Comparison of ENCODE assay signal across 14 cellular contexts in genomic region chr3:130838898-130839572, GRCh38. TPM values are rescaled to one million over a fixed set of nuclear protein-coding genes. Genes with fewer than 3 reads are reported as not detected.
DNase-seq lines count a peak whose midpoint lies in the region; ATAC-seq, FAIRE-seq and TF ChIP-seq lines count a peak whose summit lies in the region.
"Had no signal": no experiment of that assay in that cellular context is flagged by ENCODE, and none has a peak within 500 bp of the region (broad histone marks: within the 10 kb centered on the region; RNA-seq: fewer than 3 reads in every experiment).

No MANE protein-coding gene starts in this region.

- DNase-seq in GM12892 (ENCODE audit: insufficient read length) (no peak), NOMO-1 treated with dmso at 0.1 percent for 144 hours (lab: John Stamatoyannopoulos, UW; ENCODE audit: unreplicated experiment) (peak; percentile 9), medulla oblongata (ENCODE audit: extremely low spot score) (peak; percentile 42), NCI-H2196 (lab: John Stamatoyannopoulos, UW; ENCODE audit: unreplicated experiment) (no peak), RWPE1 (ENCODE audit: low spot score) (no peak)
- DNase-seq: activated naive CD4-positive, alpha-beta T cell treated with anti-CD3 and anti-CD28 coated beads, Interleukin-2, amount 10 ng/mL, durations not matched to agents 7 days and 5 days; C1 segment of cervical spinal cord; naive B cell; retina; stimulated activated CD4-positive, alpha-beta T cell treated with anti-CD3 and anti-CD28 coated beads, Interleukin-4, amount 100 ng/mL, for 1 hour; WERI-Rb-1 had no signal

- H3K27ac ChIP-seq in RWPE1, result no peak overlapping the region
- H3K27ac ChIP-seq: cardiac muscle cell, WERI-Rb-1 had no signal

- ATAC-seq in HG02678 (IDR thresholded peaks at IDR 0.05; ENCODE audit: unreplicated experiment), result peak; percentile 5
- no peak for ATAC-seq in GM21529 (IDR thresholded peaks at IDR 0.05; ENCODE audit: unreplicated experiment)

- CTCF ChIA-PET in RWPE1 (lab: Yijun Ruan, JAX), result interaction anchor here (0.7 kb wide), 1 partner anchor 10 kb away, joined by 5 read pairs; no protein-coding TSS in a partner anchor

- TF ChIP-seq POLR2A in GM12892 (IDR thresholded peaks at IDR 0.05; ENCODE audit: low read depth, low read length), result no peak

- FAIRE-seq in GM12892 (lab: Jason Lieb, UNC), result peak; percentile 72

- POLR2A ChIA-PET in RWPE1 (lab: Yijun Ruan, JAX; ENCODE audit: low non-redundant PET), result no interaction called here

- TF ChIP-seq CTCF in RWPE1 (conservative IDR thresholded peaks at IDR 0.05; ENCODE audit: low read depth), result no peak

RNA-seq across cellular contexts. Expression of gene ATP2C1, which starts 54.8 kb away (rescaled TPM):
- polyA plus RNA-seq in GM12892 (2012; ENCODE audit: missing spikeins), result 64.7 TPM

Comparison
In these comparisons a context has a peak if more than half of its experiments do, and no peak if none do; other contexts are left out.
1. DNase-seq: peak in NOMO-1 treated with dmso at 0.1 percent for 144 hours (single experiment) and medulla oblongata (single experiment); none in GM12892 (single experiment), NCI-H2196 (single experiment) and RWPE1 (single experiment).